1 cellular context compared by ENCODE assay signal in the genomic region with DNA sequence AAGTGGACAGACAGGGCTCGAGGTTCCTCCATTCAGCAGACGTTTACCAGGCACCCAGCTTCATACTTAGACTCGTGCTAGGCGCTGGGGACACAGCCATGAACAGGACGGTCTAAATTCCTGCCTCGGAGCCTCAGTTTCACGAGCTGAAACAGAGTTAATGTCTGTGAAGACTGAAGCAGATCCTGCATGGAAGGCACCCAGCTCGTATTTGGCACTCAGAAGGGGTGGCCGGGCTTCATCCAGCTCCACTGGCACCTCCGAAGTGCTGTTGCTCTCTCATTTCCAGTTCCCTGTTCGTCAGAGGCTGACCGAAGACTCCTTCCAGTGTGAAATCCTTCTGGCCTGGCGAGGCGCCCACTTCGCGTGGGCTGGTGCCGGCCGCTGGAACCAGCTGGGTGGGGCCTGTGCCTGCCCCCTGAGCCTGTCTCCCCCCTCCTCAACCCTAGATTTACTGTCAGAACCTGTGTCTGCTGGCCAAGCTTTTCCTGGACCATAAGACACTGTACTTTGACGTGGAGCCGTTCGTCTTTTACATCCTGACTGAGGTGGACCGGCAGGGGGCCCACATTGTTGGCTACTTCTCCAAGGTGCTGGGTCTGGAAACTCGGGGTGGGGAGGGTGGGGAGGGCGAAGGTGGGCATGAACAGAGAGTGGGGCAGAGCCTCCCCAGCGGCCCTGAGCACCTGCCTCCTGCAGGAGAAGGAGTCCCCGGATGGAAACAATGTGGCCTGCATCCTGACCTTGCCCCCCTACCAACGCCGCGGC.
TF ChIP-seq lines count a peak whose summit lies in the region.

No MANE protein-coding gene starts in this region.

TF ChIP-seq in GM23338, 12 proteins besides CTCF, POLR2A, EP300 and RAD21:
- TF ChIP-seq STAT1 (IDR thresholded peaks at IDR 0.05; ENCODE audit: unreplicated experiment) = no peak
